ENCODE assay signal across 8 cellular contexts in genomic region chr20:36773548-36774242, GRCh38. TPM values are rescaled to one million over a fixed set of nuclear protein-coding genes. Genes with fewer than 3 reads are reported as not detected.
A peak's percentile ranks its signal among the peaks of the same experiment; 100 is the strongest.
DNase-seq lines count a peak whose midpoint lies in the region; ATAC-seq and TF ChIP-seq lines count a peak whose summit lies in the region.

Gene DSN1, minus strand, starts transcription at chr20:36773763. Its CDS starts 2,305 bp downstream, at chr20:36771458.

- H3K4me3 Mint-ChIP-seq in T-cell (peak within 1 kb of the TSS; percentile 83 to 99 (median 97)), type B pancreatic cell (peak within 1 kb of the TSS; percentile 95)

- H3K4me3 ChIP-seq in heart left ventricle = peak within 1 kb of the TSS; percentile 41 to 93 (median 74)

- ATAC-seq in HG02852 (IDR thresholded peaks at IDR 0.05; ENCODE audit: unreplicated experiment) (peak; percentile 80), T-cell (replicated peaks in 1 of 4) (peak; percentile 83 to 89 (median 88)), heart left ventricle (peak; percentile 95 to 98 (median 96))

- H3K9me3 ChIP-seq in heart left ventricle = no peaks in the 10 kb centered on the region

- DNase-seq in GM13976 (ENCODE audit: low spot score) = peak; percentile 98
- DNase-seq in NCI-H146 (lab: John Stamatoyannopoulos, UW) = peak; percentile 99
- peak; percentile 89 to 98 (median 95) for DNase-seq in T-cell
- DNase-seq in heart left ventricle = peak; percentile 97 to 100 (median 98)
- peak; percentile 89 for DNase-seq in pons (ENCODE audit: low spot score)
- DNase-seq in type B pancreatic cell (ENCODE audit: extremely low spot score, unreplicated experiment) = peak; percentile 100

- H3K4me1 Mint-ChIP-seq in T-cell (peaks cover 18 to 23% (median 19%) of the 10 kb centered on the region in 3 donors), type B pancreatic cell (ENCODE audit: unreplicated experiment) (peaks cover 28% of the 10 kb centered on the region)

- intact Hi-C loops in heart left ventricle (cut with DNase I) = loop anchor here in 5 of 10 donors (1.0 to 10.0 kb wide), 5 partner anchors 89 to 166 kb away; partner anchors contain the start of gene RAB5IF (in 1 of the 5)

- peaks cover 0 to 38% (median 18%) of the 10 kb centered on the region in 12 donors for H3K4me1 ChIP-seq in heart left ventricle

- peak; percentile 6 to 69 for TF ChIP-seq POLR2A in heart left ventricle (IDR thresholded peaks at IDR 0.05)

- in situ Hi-C loops in GM13976 (cut with MboI; ENCODE audit: low sequenced_read_pairs, unreplicated experiment) = no loop called here

- H3K27me3 ChIP-seq in heart left ventricle = no peaks in the 10 kb centered on the region

- H3K27me3 Mint-ChIP-seq in T-cell (peaks cover 0 to 2% of the 10 kb centered on the region in 2 donors), type B pancreatic cell (peaks cover 3% of the 10 kb centered on the region)

- no peaks in the 10 kb centered on the region for H3K9me3 Mint-ChIP-seq in T-cell
- H3K9me3 Mint-ChIP-seq in type B pancreatic cell = no peaks in the 10 kb centered on the region

- 0 to 1% (median 1%) methylated on average over 58 to 65 of the region's 65 CpGs for WGBS in adipose tissue, 3 donors
- 0 to 1% (median 0%) methylated on average over 40 to 65 of the region's 65 CpGs for WGBS in heart left ventricle, 4 donors

- H3K27ac Mint-ChIP-seq in T-cell (peak within 1 kb of the TSS; percentile 97 to 99), type B pancreatic cell (peak within 1 kb of the TSS; percentile 99)

- POLR2A ChIA-PET in T-cell (lab: Charles Lee) = interaction anchor here in 1 of 2 donors (0.6 kb wide), 1 partner anchor 135 kb away, joined by 3 read pairs; no protein-coding TSS in a partner anchor

- H3K36me3 Mint-ChIP-seq in T-cell = peaks cover 2% of the 10 kb centered on the region
- H3K36me3 Mint-ChIP-seq in type B pancreatic cell = peaks cover 4% of the 10 kb centered on the region

- CTCF ChIA-PET in T-cell (lab: Charles Lee) = interaction anchor here (0.6 to 1.8 kb wide), 12 partner anchors 19 to 617 kb away, joined by 3 to 13 read pairs (median 4); partner anchors contain the start of genes NDRG3 (in 1 of the 2) and RAB5IF (in 1 of the 2)

- H3K36me3 ChIP-seq in heart left ventricle = peaks cover 0 to 9% (median 0%) of the 10 kb centered on the region in 9 donors

- H3K27ac ChIP-seq in adipose tissue (ENCODE audit: low read depth, low read length) (peak within 1 kb of the TSS; percentile 90), heart left ventricle (peak within 1 kb of the TSS; percentile 91 to 99 (median 97))

- no peak for TF ChIP-seq CTCF in GM13976 (IDR thresholded peaks at IDR 0.05; ENCODE audit: borderline replicate concordance, control extremely low read depth, extremely low read depth, insufficient read depth, missing control alignments)
- TF ChIP-seq CTCF in heart left ventricle (IDR thresholded peaks at IDR 0.05) = no peak
- TF ChIP-seq CTCF in type B pancreatic cell (conservative IDR thresholded peaks at IDR 0.05) = no peak

RNA-seq across cellular contexts. Expression of gene DSN1, which starts in this region (rescaled TPM):
- total RNA-seq in T-cell (10 to 100 TPM; 10.1 to 13.6 (median 11.1) TPM), heart left ventricle (1 to 10 TPM; 3.7 to 6.2 (median 4.9) TPM), type B pancreatic cell (ENCODE audit: low replicate concordance) (20.0 and 24.1 TPM in 2 replicates)
- polyA plus RNA-seq in adipose tissue (1 to 10 TPM; 2.7 to 8.2 (median 4.2) TPM), heart left ventricle (1 to 10 TPM; 3.2 to 7.0 TPM)

Comparison
In these comparisons a context has a peak if more than half of its experiments do, and no peak if none do; other contexts are left out.
1. Peak in every context shown above with its lines: DNase-seq, ATAC-seq, H3K4me3 ChIP-seq and H3K27ac ChIP-seq.